8 cellular contexts compared by ENCODE assay signal in genomic region chr15:29090617-29091466, GRCh38.
DNase-seq lines count a peak whose midpoint lies in the region; ATAC-seq and TF ChIP-seq lines count a peak whose summit lies in the region.

No MANE protein-coding gene starts in this region.

- POLR2A ChIA-PET in GM10248 (lab: Yijun Ruan, JAX) = no interaction called here

- ATAC-seq in foreskin keratinocyte (peak; percentile 50), HG02840 (IDR thresholded peaks at IDR 0.05; ENCODE audit: low FRiP score, unreplicated experiment) (no peak)

- no peaks in the 10 kb centered on the region for H3K27me3 ChIP-seq in foreskin keratinocyte

- TF ChIP-seq CTCF in GM10248 (IDR thresholded peaks at IDR 0.05; ENCODE audit: control extremely low read depth, extremely low read depth, low read depth, missing control alignments) (peak; percentile 61), foreskin keratinocyte (conservative IDR thresholded peaks at IDR 0.05) (peak; percentile 69)

- peaks cover 6% of the 10 kb centered on the region for H3K4me1 ChIP-seq in foreskin keratinocyte

- CTCF ChIA-PET in GM10248 (lab: Yijun Ruan, JAX) = interaction anchor here (1.3 to 8.3 kb wide), 3 partner anchors 9 to 13 kb away, joined by 10 to 72 read pairs (median 24); no protein-coding TSS in a partner anchor

- no peak overlapping the region for H3K27ac ChIP-seq in foreskin keratinocyte

- no peak for DNase-seq in GM10248 (ENCODE audit: extremely low spot score)
- peak; percentile 7 for DNase-seq in LoVo (ENCODE audit: low spot score)
- peak; percentile 45 for DNase-seq in activated T-cell treated with anti-CD3 and anti-CD28 coated beads for 48 hours (ENCODE audit: low read depth)
- DNase-seq in foreskin keratinocyte = no peak
- peak; percentile 25 for DNase-seq in stimulated activated CD4-positive, alpha-beta T cell treated with anti-CD3 and anti-CD28 coated beads, Interleukin-2, amount 100 ng/mL, for 4 hours (ENCODE audit: low read depth)
- DNase-seq in cortex of kidney (lab: John Stamatoyannopoulos, UW) = no peak
- DNase-seq in NCI-H345 (lab: John Stamatoyannopoulos, UW) = no peak

Comparison
In these comparisons a context has a peak if more than half of its experiments do, and no peak if none do; other contexts are left out.
1. DNase-seq: peak in LoVo (single experiment), activated T-cell treated with anti-CD3 and anti-CD28 coated beads for 48 hours (single experiment) and stimulated activated CD4-positive, alpha-beta T cell treated with anti-CD3 and anti-CD28 coated beads, Interleukin-2, amount 100 ng/mL, for 4 hours (single experiment); none in GM10248 (single experiment), foreskin keratinocyte (0 of 2), cortex of kidney (single experiment) and NCI-H345 (single experiment).